8 cellular contexts compared by ENCODE assay signal in the genomic region with DNA sequence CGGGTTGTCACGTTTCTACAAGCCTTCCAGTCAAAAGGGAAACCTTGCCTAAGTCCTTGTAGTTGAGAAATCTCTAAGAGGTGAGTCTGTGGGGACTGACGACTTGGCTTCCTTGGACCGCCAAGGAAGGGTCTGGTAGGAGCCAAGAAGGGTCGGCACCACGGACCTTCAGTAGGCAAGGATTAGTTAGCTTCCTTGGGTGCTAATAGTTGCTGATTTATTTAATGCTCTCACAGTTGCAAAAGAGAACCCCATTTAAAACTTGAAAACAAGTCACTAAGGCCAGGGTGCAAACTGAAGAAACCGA. TPM values are rescaled to one million over a fixed set of nuclear protein-coding genes. Genes with fewer than 3 reads are reported as not detected.
A peak's percentile ranks its signal among the peaks of the same experiment; 100 is the strongest.
DNase-seq lines count a peak whose midpoint lies in the region; ATAC-seq and TF ChIP-seq lines count a peak whose summit lies in the region.

No MANE protein-coding gene starts in this region.

- peak overlapping the region; percentile 90 for H3K4me3 ChIP-seq in AG04450 (ENCODE audit: low read depth, low read length)
- peak overlapping the region; percentile 76 for H3K4me3 ChIP-seq in HUES64 (ENCODE audit: low read length)
- peak overlapping the region; percentile 93 for H3K4me3 ChIP-seq in coronary artery
- peak overlapping the region; percentile 64 to 93 for H3K4me3 ChIP-seq in neuronal stem cell (ENCODE audit: low read length in 2 of 2)

- H3K9me3 ChIP-seq in AG04450 (ENCODE audit: control insufficient read depth, insufficient read depth, low read length), result 0 out of 2 replicates have a peak, but pooled peaks cover 7% of the 10 kb centered on the region
- H3K9me3 ChIP-seq in HUES64 (ENCODE audit: insufficient read depth, low read depth, low read length), result no peaks in the 10 kb centered on the region
- H3K9me3 ChIP-seq in neuronal stem cell (replicated peaks in 1 of 2; ENCODE audit: control insufficient read depth in 2 of 2, insufficient read depth in 1 of 2, low read depth in 1 of 2, low read length in 2 of 2), result peaks cover 0 to 8% of the 10 kb centered on the region in 2 donors

- H3K18ac ChIP-seq in neuronal stem cell (ENCODE audit: low read length), result peak overlapping the region; percentile 46

- no peak overlapping the region for H2AK5ac ChIP-seq in neuronal stem cell (ENCODE audit: low read depth, low read length)

- TF ChIP-seq CTCF in AG04450 (IDR thresholded peaks at IDR 0.05; ENCODE audit: low read depth, low read length), result no peak
- no peak for TF ChIP-seq CTCF in coronary artery (IDR thresholded peaks at IDR 0.05)

- H3K9ac ChIP-seq in HUES64 (ENCODE audit: low read depth, low read length), result peak overlapping the region; percentile 89; the same call in 1 of the 2 replicates
- H3K9ac ChIP-seq in neuronal stem cell (ENCODE audit: low read depth, low read length, poor library complexity), result peak overlapping the region; percentile 79

- H2BK15ac ChIP-seq in neuronal stem cell (ENCODE audit: low read length), result no peak overlapping the region

- no peak overlapping the region for H4K91ac ChIP-seq in neuronal stem cell (ENCODE audit: low read depth, low read length, poor library complexity)

- H3K4me1 ChIP-seq in HUES64 (ENCODE audit: insufficient read depth, low read length) (peaks cover 9% of the 10 kb centered on the region; the same call in 1 of the 2 replicates), neuronal stem cell (ENCODE audit: control insufficient read depth in 2 of 2, insufficient read depth in 1 of 2, low read depth in 1 of 2, low read length in 2 of 2) (peaks cover 4 to 8% of the 10 kb centered on the region in 2 donors)

- peak overlapping the region; percentile 95 for H3K4me2 ChIP-seq in neuronal stem cell (ENCODE audit: insufficient read depth, low read length, poor library complexity, severe bottlenecking)

- no peak overlapping the region for H2BK12ac ChIP-seq in neuronal stem cell (ENCODE audit: low read length)

- intact Hi-C loops in posterior cingulate gyrus (cut with DNase I), result no loop called here

- no peak overlapping the region for H4K8ac ChIP-seq in neuronal stem cell (ENCODE audit: low read depth, low read length)

- H2BK120ac ChIP-seq in neuronal stem cell (ENCODE audit: low read depth, low read length), result no peak overlapping the region

- peak; percentile 29 for ATAC-seq in GM19452 (IDR thresholded peaks at IDR 0.05; ENCODE audit: unreplicated experiment)

- POLR2A ChIA-PET in AG04450 (lab: Yijun Ruan, JAX), result no interaction called here

- peaks cover 33% of the 10 kb centered on the region for H3K36me3 ChIP-seq in HUES64 (ENCODE audit: insufficient read depth, low read length)
- H3K36me3 ChIP-seq in neuronal stem cell (replicated peaks in 1 of 2; ENCODE audit: control insufficient read depth in 2 of 2, insufficient read depth in 2 of 2, low read length in 2 of 2), result peaks cover 6 to 39% of the 10 kb centered on the region in 2 donors

- no peak overlapping the region for H3K4ac ChIP-seq in neuronal stem cell (ENCODE audit: low read length)

- H3K27ac ChIP-seq in AG04450 (ENCODE audit: low read depth, low read length), result peak overlapping the region; percentile 96
- peak overlapping the region; percentile 90 for H3K27ac ChIP-seq in HUES64 (ENCODE audit: low read depth, low read length)
- H3K27ac ChIP-seq in coronary artery, result peak overlapping the region; percentile 78 to 95
- H3K27ac ChIP-seq in neuronal stem cell (replicated peaks; ENCODE audit: low read length), result peak overlapping the region; percentile 47

- H2BK5ac ChIP-seq in neuronal stem cell (ENCODE audit: low read length), result no peak overlapping the region

- WGBS in HUES64, result 6% methylated on average over 7 of the region's 7 CpGs
- WGBS in neuronal stem cell (ENCODE audit: extremely low coverage in 2 of 2, insufficient read length in 2 of 2, insufficient replicate concordance in 1 of 2), 2 donors, result no CpG with 5 or more reads among the region's 7 CpGs

- no peak overlapping the region for H3K23ac ChIP-seq in neuronal stem cell (ENCODE audit: low read depth, low read length, poor library complexity)

- DNase-seq in AG04450 (ENCODE audit: low read depth, low spot score) (no peak), coronary artery (ENCODE audit: low spot score) (no peak), neuronal stem cell (ENCODE audit: low spot score) (no peak), posterior cingulate gyrus (no peak), HPDE6-E6E7 (ENCODE audit: extremely low spot score) (no peak), NCI-H1436 treated with DMSO at 0.1 percent for 48 hours (lab: John Stamatoyannopoulos, UW) (no peak)

- no peak overlapping the region for H3K14ac ChIP-seq in neuronal stem cell (ENCODE audit: low read length)

- CTCF ChIA-PET in AG04450 (lab: Charles Lee), result no interaction called here

- H3K27me3 ChIP-seq in AG04450 (ENCODE audit: control insufficient read depth, insufficient read depth, low read length) (no peaks in the 10 kb centered on the region), HUES64 (ENCODE audit: insufficient read depth, low read length) (no peaks in the 10 kb centered on the region), neuronal stem cell (ENCODE audit: control insufficient read depth in 3 of 3, insufficient read depth in 3 of 3, low read depth in 1 of 3, low read length in 3 of 3) (no peaks in the 10 kb centered on the region)

- H2AFZ ChIP-seq in neuronal stem cell (ENCODE audit: low read length), result peak overlapping the region; percentile 99

- H3K79me1 ChIP-seq in neuronal stem cell (ENCODE audit: low read depth, low read length), result peaks cover 6% of the 10 kb centered on the region

RNA-seq across cellular contexts. Expression of a gene that starts 0.4 kb away (rescaled TPM):
- 11.2 and 11.7 TPM in 2 replicates for polyA plus RNA-seq in AG04450 (2011; rRNA removed)
- 12.4 and 13.9 TPM in 2 replicates for polyA minus RNA-seq in AG04450 (2011; rRNA and poly(A)+ RNA removed)
- 10.2 TPM for polyA plus RNA-seq in HUES64 (2013, experiment 1 of 2)
- 10.7 TPM for polyA plus RNA-seq in HUES64 (2013, experiment 2 of 2)
- 4.2 TPM for polyA plus RNA-seq in neuronal stem cell (2013, experiment 1 of 2)
- 3.9 TPM for polyA plus RNA-seq in neuronal stem cell (2013, experiment 2 of 2)

RNA-seq across cellular contexts. Expression of a gene that starts 28.7 kb away (rescaled TPM):
- polyA plus RNA-seq in AG04450 (2011; rRNA removed), result not detected in 2 replicates
- polyA minus RNA-seq in AG04450 (2011; rRNA and poly(A)+ RNA removed), result not detected in 2 replicates
- polyA plus RNA-seq in HUES64 (2013, experiment 1 of 2), result not detected
- not detected for polyA plus RNA-seq in HUES64 (2013, experiment 2 of 2)
- polyA plus RNA-seq in neuronal stem cell (2013, experiment 1 of 2), result not detected
- polyA plus RNA-seq in neuronal stem cell (2013, experiment 2 of 2), result not detected

RNA-seq across cellular contexts. Expression of a gene that starts 40.1 kb away (rescaled TPM):
- 8.8 and 9.6 TPM in 2 replicates for polyA plus RNA-seq in AG04450 (2011; rRNA removed)
- 7.5 and 8.9 TPM in 2 replicates for polyA minus RNA-seq in AG04450 (2011; rRNA and poly(A)+ RNA removed)
- 26.0 TPM for polyA plus RNA-seq in HUES64 (2013, experiment 1 of 2)
- polyA plus RNA-seq in HUES64 (2013, experiment 2 of 2), result 26.8 TPM
- polyA plus RNA-seq in neuronal stem cell (2013, experiment 1 of 2), result 21.3 TPM
- 22.1 TPM for polyA plus RNA-seq in neuronal stem cell (2013, experiment 2 of 2)

RNA-seq across cellular contexts. Expression of a gene that starts 40.2 kb away (rescaled TPM):
- polyA plus RNA-seq in AG04450 (2011; rRNA removed), result 12.3 and 14.0 TPM in 2 replicates
- polyA minus RNA-seq in AG04450 (2011; rRNA and poly(A)+ RNA removed), result 20.5 and 23.0 TPM in 2 replicates
- polyA plus RNA-seq in HUES64 (2013, experiment 1 of 2), result 12.9 TPM
- polyA plus RNA-seq in HUES64 (2013, experiment 2 of 2), result 14.8 TPM
- polyA plus RNA-seq in neuronal stem cell (2013, experiment 1 of 2), result 15.6 TPM
- polyA plus RNA-seq in neuronal stem cell (2013, experiment 2 of 2), result 16.2 TPM
